8 cellular contexts compared by ENCODE assay signal in genomic region chr6:132813173-132813856, GRCh38. TPM values are rescaled to one million over a fixed set of nuclear protein-coding genes. Genes with fewer than 3 reads are reported as not detected.
DNase-seq lines count a peak whose midpoint lies in the region; ATAC-seq and TF ChIP-seq lines count a peak whose summit lies in the region.

No MANE protein-coding gene starts in this region.

- ATAC-seq in body of pancreas = peak; percentile 10

- H3K36me3 ChIP-seq in body of pancreas (replicated peaks in 1 of 2; ENCODE audit: insufficient read depth in 1 of 2, low read depth in 2 of 2) = peaks cover 10 to 12% of the 10 kb centered on the region in 2 donors

- peak; percentile 60 for DNase-seq in Caki2 (ENCODE audit: low read depth)
- DNase-seq in GM20000 (ENCODE audit: low spot score) = peak; percentile 38
- peak; percentile 33 for DNase-seq in HS-5 (ENCODE audit: low read depth)
- peak; percentile 64 for DNase-seq in SKM-1 (lab: John Stamatoyannopoulos, UW; ENCODE audit: unreplicated experiment)
- peak; percentile 35 to 53 (median 48) for DNase-seq in body of pancreas
- DNase-seq in immature natural killer cell = peak; percentile 49 to 60 (median 52)
- no peak for DNase-seq in 8988T

- peaks cover 0 to 8% (median 5%) of the 10 kb centered on the region in 3 donors for H3K36me3 Mint-ChIP-seq in immature natural killer cell

- WGBS in body of pancreas, 2 donors = 0 to 1% methylated on average over 27 of the region's 27 CpGs

- H3K27me3 ChIP-seq in body of pancreas = no peaks in the 10 kb centered on the region

- H3K4me3 ChIP-seq in body of pancreas (peak overlapping the region; percentile 33 to 73), skin epidermis (peak overlapping the region; percentile 63 to 92 (median 85))

- intact Hi-C loops in body of pancreas (cut with DNase I) = no loop called here

- H3K27me3 Mint-ChIP-seq in immature natural killer cell (ENCODE audit: low read depth in 3 of 3) = peaks cover 8 to 31% (median 19%) of the 10 kb centered on the region in 3 donors

- in situ Hi-C loops in Caki2 (cut with HindIII; ENCODE audit: low pct_unique_long_range_greater_than_20kb, low sequenced_read_pairs) = no loop called here

- peaks cover 0 to 1% (median 0%) of the 10 kb centered on the region in 6 donors for H3K9me3 Mint-ChIP-seq in immature natural killer cell

- peak overlapping the region; percentile 87 to 96 (median 90) for H3K27ac ChIP-seq in body of pancreas
- H3K27ac ChIP-seq in skin epidermis = peak overlapping the region; percentile 61 to 97 (median 93)

- H3K4me1 Mint-ChIP-seq in immature natural killer cell = peaks cover 45 to 55% of the 10 kb centered on the region in 2 donors

- TF ChIP-seq CTCF in GM20000 (IDR thresholded peaks at IDR 0.05; ENCODE audit: extremely low read depth, missing control alignments) (no peak), body of pancreas (IDR thresholded peaks at IDR 0.05) (no peak)

- TF ChIP-seq POLR2A in body of pancreas (IDR thresholded peaks at IDR 0.05) = peak in 2 of 3 donors; percentile 49 to 62

- H3K4me1 ChIP-seq in body of pancreas = peaks cover 45% of the 10 kb centered on the region

- no peaks in the 10 kb centered on the region for H3K9me3 ChIP-seq in body of pancreas

- peak overlapping the region; percentile 96 to 99 (median 98) for H3K4me3 Mint-ChIP-seq in immature natural killer cell

- peak overlapping the region; percentile 89 to 98 (median 96) for H3K27ac Mint-ChIP-seq in immature natural killer cell

RNA-seq across cellular contexts. Expression of gene RPS12, which starts 1.1 kb away (rescaled TPM):
- 1,252 and 1,375 TPM in 2 replicates for total RNA-seq in Caki2 (2014; rRNA removed; shearing (Covaris generic); ENCODE audit: low replicate concordance)
- total RNA-seq in body of pancreas = 100 to 1,000 TPM; 660 to 698 TPM
- 1,000 to 10,000 TPM in 1 of 3 donors, 100 to 1,000 TPM in 2; 551 to 1,120 (median 856) TPM for polyA plus RNA-seq in immature natural killer cell

RNA-seq across cellular contexts. Expression of gene SLC18B1, which starts 14.9 kb away (rescaled TPM):
- 11.7 and 15.5 TPM in 2 replicates for total RNA-seq in Caki2 (2014; rRNA removed; shearing (Covaris generic); ENCODE audit: low replicate concordance)
- 1 to 10 TPM; 7.3 to 9.9 TPM for total RNA-seq in body of pancreas
- 1 to 10 TPM; 4.1 to 6.0 (median 4.7) TPM for polyA plus RNA-seq in immature natural killer cell

RNA-seq across cellular contexts. Expression of gene VNN2, which starts 55.6 kb away (rescaled TPM):
- total RNA-seq in Caki2 (2014; rRNA removed; shearing (Covaris generic); ENCODE audit: low replicate concordance) = not detected in 2 replicates
- 1 to 10 TPM in 1 of 2 donors, not detected in 1; 1.6 TPM for total RNA-seq in body of pancreas
- polyA plus RNA-seq in immature natural killer cell = 10 to 100 TPM; 46.8 to 63.6 (median 46.9) TPM
